In the genomic region with DNA sequence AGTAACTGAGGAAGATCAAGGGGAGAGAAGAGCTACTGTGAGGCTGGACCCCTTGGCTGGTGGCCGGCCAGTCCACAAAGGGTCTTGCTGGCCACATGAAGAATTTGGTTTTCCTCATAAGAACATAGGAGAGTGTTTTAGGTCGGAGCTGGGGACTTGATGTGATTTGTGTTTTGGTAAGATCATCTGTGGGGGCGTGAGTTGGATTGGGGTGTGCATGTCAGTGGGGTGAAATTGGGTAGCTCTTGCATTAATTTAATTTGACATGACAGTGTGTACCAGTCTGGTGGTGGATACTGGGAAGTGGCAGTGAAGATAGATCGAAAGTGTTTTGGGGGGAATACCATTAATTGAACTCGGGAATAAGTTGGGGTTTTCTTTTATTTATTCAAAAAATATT, we compare ENCODE assay signal across 22 cellular contexts. TPM values are rescaled to one million over a fixed set of nuclear protein-coding genes. Genes with fewer than 3 reads are reported as not detected.
A peak's percentile ranks its signal among the peaks of the same experiment; 100 is the strongest.
DNase-seq lines count a peak whose midpoint lies in the region; ATAC-seq and TF ChIP-seq lines count a peak whose summit lies in the region.
"Had no signal": no experiment of that assay in that cellular context is flagged by ENCODE, and none has a peak within 500 bp of the region (broad histone marks: within the 10 kb centered on the region; RNA-seq: fewer than 3 reads in every experiment).

No MANE protein-coding gene starts in this region.

- peaks cover 71% of the 10 kb centered on the region for H3K4me1 Mint-ChIP-seq in activated T-cell treated with anti-CD3 and anti-CD28 coated beads, Interleukin-2, amount 50 U/mL, for 4 hours (ENCODE audit: low read depth)
- H3K4me1 Mint-ChIP-seq in CD4-positive, alpha-beta memory T cell, result peaks cover 57 to 74% (median 69%) of the 10 kb centered on the region in 4 donors
- peaks cover 65% of the 10 kb centered on the region for H3K4me1 Mint-ChIP-seq in activated CD8-positive, alpha-beta T cell treated with anti-CD3 and anti-CD28 coated beads, Interleukin-2, amount 10 ng/mL, durations not matched to agents 7 days and 5 days (ENCODE audit: low read depth)
- peaks cover 50 to 56% of the 10 kb centered on the region in 2 donors for H3K4me1 Mint-ChIP-seq in natural killer cell

- TF ChIP-seq CTCF in natural killer cell (IDR thresholded peaks at IDR 0.05), result no peak

- H3K27me3 Mint-ChIP-seq in activated T-cell treated with anti-CD3 and anti-CD28 coated beads, Interleukin-2, amount 50 U/mL, for 4 hours (ENCODE audit: low read depth), result no peaks in the 10 kb centered on the region
- no peaks in the 10 kb centered on the region for H3K27me3 Mint-ChIP-seq in CD4-positive, alpha-beta memory T cell
- H3K27me3 Mint-ChIP-seq in activated CD8-positive, alpha-beta T cell treated with anti-CD3 and anti-CD28 coated beads, Interleukin-2, amount 10 ng/mL, durations not matched to agents 7 days and 5 days (ENCODE audit: low read depth), result no peaks in the 10 kb centered on the region
- H3K27me3 Mint-ChIP-seq in natural killer cell (ENCODE audit: low read depth in 2 of 2), result no peaks in the 10 kb centered on the region
- H3K27me3 Mint-ChIP-seq: activated B cell treated with CpG ODN at 0.5 μM for 24 hours, IgD-negative memory B cell had no signal

- H3K4me1 ChIP-seq in CD4-positive, alpha-beta memory T cell (ENCODE audit: insufficient read depth, low read length), result peaks cover 62% of the 10 kb centered on the region

- H3K27me3 ChIP-seq in CD4-positive, alpha-beta memory T cell (ENCODE audit: insufficient read depth, low read length), result no peaks in the 10 kb centered on the region
- H3K27me3 ChIP-seq: BLaER1 treated with 17β-estradiol and CSF1 and Interleukin-3, amounts not matched to agents 10 nM and 100 nM; neutrophil; vagina had no signal

- H3K27ac Mint-ChIP-seq in CD4-positive, alpha-beta memory T cell, result peak overlapping the region in 6 of 7 donors; percentile 18 to 57 (median 35)
- H3K27ac Mint-ChIP-seq in activated CD8-positive, alpha-beta T cell treated with anti-CD3 and anti-CD28 coated beads, Interleukin-2, amount 10 ng/mL, durations not matched to agents 7 days and 5 days, result peak overlapping the region; percentile 3
- peak overlapping the region; percentile 3 to 10 for H3K27ac Mint-ChIP-seq in natural killer cell
- H3K27ac Mint-ChIP-seq: activated B cell treated with CpG ODN at 0.5 μM for 24 hours, IgD-negative memory B cell, progenitor cell of endocrine pancreas had no signal

- H3K9me3 Mint-ChIP-seq in activated T-cell treated with anti-CD3 and anti-CD28 coated beads, Interleukin-2, amount 50 U/mL, for 4 hours, result peaks cover 4% of the 10 kb centered on the region
- no peaks in the 10 kb centered on the region for H3K9me3 Mint-ChIP-seq in CD4-positive, alpha-beta memory T cell
- H3K9me3 Mint-ChIP-seq in activated CD8-positive, alpha-beta T cell treated with anti-CD3 and anti-CD28 coated beads, Interleukin-2, amount 10 ng/mL, durations not matched to agents 7 days and 5 days (ENCODE audit: insufficient read depth), result no peaks in the 10 kb centered on the region
- no peaks in the 10 kb centered on the region for H3K9me3 Mint-ChIP-seq in natural killer cell
- H3K9me3 Mint-ChIP-seq: activated B cell treated with CpG ODN at 0.5 μM for 24 hours, IgD-negative memory B cell had no signal

- no peak overlapping the region for H3K27ac ChIP-seq in CD4-positive, alpha-beta memory T cell (ENCODE audit: low read depth, low read length)
- H3K27ac ChIP-seq: BLaER1 treated with 17β-estradiol and CSF1 and Interleukin-3, amounts not matched to agents 10 nM and 100 nM; neutrophil; vagina had no signal

- POLR2A ChIA-PET in CD4-positive, alpha-beta memory T cell (lab: Charles Lee; ENCODE audit: partially characterized antibody), result interaction anchor here (0.6 to 2.4 kb wide), 5 partner anchors 9 to 356 kb away, joined by 3 to 7 read pairs (median 6); a partner anchor contains a TSS
- POLR2A ChIA-PET in activated CD8-positive, alpha-beta T cell treated with anti-CD3 and anti-CD28 coated beads, Interleukin-2, amount 10 ng/mL, durations not matched to agents 7 days and 5 days (lab: Charles Lee), result interaction anchor here (1.5 kb wide), 1 partner anchor 356 kb away, joined by 9 read pairs; a partner anchor contains a TSS

- DNase-seq in activated T-cell treated with anti-CD3 and anti-CD28 coated beads, Interleukin-2, amount 50 U/mL, for 4 hours, result no peak
- DNase-seq in activated T-cell treated with anti-CD3 and anti-CD28 coated beads, Interleukin-2, amount 50 U/mL, for 1 hour, result no peak
- DNase-seq in CD4-positive, alpha-beta memory T cell, result no peak
- no peak for DNase-seq in activated CD8-positive, alpha-beta T cell treated with anti-CD3 and anti-CD28 coated beads, Interleukin-2, amount 10 ng/mL, durations not matched to agents 7 days and 5 days
- DNase-seq in natural killer cell, result no peak
- no peak for DNase-seq in NCI-H1694 (lab: John Stamatoyannopoulos, UW)
- DNase-seq in HK-2 (ENCODE audit: unreplicated experiment), result no peak
- no peak for DNase-seq in NCI-H1694 treated with DMSO at 0.1 percent for 48 hours (lab: John Stamatoyannopoulos, UW)
- DNase-seq: activated B cell treated with CpG ODN at 0.5 μM for 24 hours; activated CD8-positive, alpha-beta memory T cell treated with anti-CD3 and anti-CD28 coated beads for 24 hours; activated effector memory CD4-positive, alpha-beta T cell treated with Interleukin-2 at 50 U/mL for 16 hours; NCI-H1105 treated with DMSO at 0.1 percent for 48 hours; NCI-H446; NCI-H82; stimulated activated CD4-positive, alpha-beta T cell treated with anti-CD3 and anti-CD28 coated beads, Interleukin-1b, Interleukin-23, amount 100 ng/mL, for 48 hours had no signal

- peak overlapping the region; percentile 81 for H3K4me3 Mint-ChIP-seq in activated T-cell treated with anti-CD3 and anti-CD28 coated beads, Interleukin-2, amount 50 U/mL, for 4 hours
- H3K4me3 Mint-ChIP-seq in CD4-positive, alpha-beta memory T cell, result peak overlapping the region in 6 of 8 donors; percentile 2 to 86 (median 36)
- no peak overlapping the region for H3K4me3 Mint-ChIP-seq in activated CD8-positive, alpha-beta T cell treated with anti-CD3 and anti-CD28 coated beads, Interleukin-2, amount 10 ng/mL, durations not matched to agents 7 days and 5 days
- peak overlapping the region; percentile 14 for H3K4me3 Mint-ChIP-seq in natural killer cell
- H3K4me3 Mint-ChIP-seq: activated B cell treated with CpG ODN at 0.5 μM for 24 hours had no signal

- no peak for ATAC-seq in activated T-cell treated with anti-CD3 and anti-CD28 coated beads, Interleukin-2, amount 50 U/mL, for 4 hours
- ATAC-seq in activated CD8-positive, alpha-beta T cell treated with anti-CD3 and anti-CD28 coated beads, Interleukin-2, amount 10 ng/mL, durations not matched to agents 7 days and 5 days, result no peak
- no peak for ATAC-seq in natural killer cell

- peaks cover 11% of the 10 kb centered on the region for H3K36me3 Mint-ChIP-seq in activated T-cell treated with anti-CD3 and anti-CD28 coated beads, Interleukin-2, amount 50 U/mL, for 4 hours (ENCODE audit: insufficient read depth)
- no peaks in the 10 kb centered on the region for H3K36me3 Mint-ChIP-seq in CD4-positive, alpha-beta memory T cell
- H3K36me3 Mint-ChIP-seq in activated CD8-positive, alpha-beta T cell treated with anti-CD3 and anti-CD28 coated beads, Interleukin-2, amount 10 ng/mL, durations not matched to agents 7 days and 5 days (ENCODE audit: low read depth), result no peaks in the 10 kb centered on the region
- no peaks in the 10 kb centered on the region for H3K36me3 Mint-ChIP-seq in natural killer cell

- no peaks in the 10 kb centered on the region for H3K9me3 ChIP-seq in CD4-positive, alpha-beta memory T cell (ENCODE audit: control insufficient read depth in 1 of 2, low read length in 2 of 2)
- H3K9me3 ChIP-seq: BLaER1 treated with 17β-estradiol and CSF1 and Interleukin-3, amounts not matched to agents 10 nM and 100 nM; neutrophil; vagina had no signal

- intact Hi-C loops in CD4-positive, alpha-beta memory T cell (cut with micrococcal nuclease), result loop anchor here (1.0 to 2.0 kb wide), 2 partner anchors 7 to 17 kb away; no protein-coding TSS in a partner anchor
- intact Hi-C loops in natural killer cell (cut with micrococcal nuclease), result no loop called here

- CTCF ChIA-PET in CD4-positive, alpha-beta memory T cell (lab: Charles Lee; ENCODE audit: partially characterized antibody), result interaction anchor here (1.5 to 4.0 kb wide), 2 partner anchors 12 to 17 kb away, joined by 4 to 30 read pairs; no protein-coding TSS in a partner anchor
- CTCF ChIA-PET in activated CD8-positive, alpha-beta T cell treated with anti-CD3 and anti-CD28 coated beads, Interleukin-2, amount 10 ng/mL, durations not matched to agents 7 days and 5 days (lab: Charles Lee), result interaction anchor here (1.1 to 3.4 kb wide), 7 partner anchors 8 to 461 kb away, joined by 3 to 21 read pairs (median 6); a partner anchor contains a TSS

- peak overlapping the region in 1 of 2 donors; percentile 3 for H3K4me3 ChIP-seq in CD4-positive, alpha-beta memory T cell (ENCODE audit: low read length in 2 of 2)
- H3K4me3 ChIP-seq: BLaER1 treated with 17β-estradiol and CSF1 and Interleukin-3, amounts not matched to agents 10 nM and 100 nM; lung; skin epidermis; vagina had no signal

- no peaks in the 10 kb centered on the region for H3K36me3 ChIP-seq in CD4-positive, alpha-beta memory T cell (ENCODE audit: insufficient read depth, low read length)
- H3K36me3 ChIP-seq: neutrophil, vagina had no signal

RNA-seq across cellular contexts. Expression of a gene that starts 8.6 kb away (rescaled TPM):
- total RNA-seq in activated T-cell treated with anti-CD3 and anti-CD28 coated beads, Interleukin-2, amount 50 U/mL, for 4 hours, result 10 to 100 TPM; 50.9 to 56.2 (median 55.7) TPM
- total RNA-seq in CD4-positive, alpha-beta memory T cell, result 10 to 100 TPM; 25.8 to 31.0 TPM
- 10 to 100 TPM; 26.5 to 30.8 TPM for polyA plus RNA-seq in CD4-positive, alpha-beta memory T cell
- total RNA-seq in activated CD8-positive, alpha-beta T cell treated with anti-CD3 and anti-CD28 coated beads, Interleukin-2, amount 10 ng/mL, durations not matched to agents 7 days and 5 days, result 10 to 100 TPM; 16.1 to 16.3 TPM
- 10 to 100 TPM; 67.6 to 79.9 (median 75.3) TPM for total RNA-seq in natural killer cell
